In the genomic region with DNA sequence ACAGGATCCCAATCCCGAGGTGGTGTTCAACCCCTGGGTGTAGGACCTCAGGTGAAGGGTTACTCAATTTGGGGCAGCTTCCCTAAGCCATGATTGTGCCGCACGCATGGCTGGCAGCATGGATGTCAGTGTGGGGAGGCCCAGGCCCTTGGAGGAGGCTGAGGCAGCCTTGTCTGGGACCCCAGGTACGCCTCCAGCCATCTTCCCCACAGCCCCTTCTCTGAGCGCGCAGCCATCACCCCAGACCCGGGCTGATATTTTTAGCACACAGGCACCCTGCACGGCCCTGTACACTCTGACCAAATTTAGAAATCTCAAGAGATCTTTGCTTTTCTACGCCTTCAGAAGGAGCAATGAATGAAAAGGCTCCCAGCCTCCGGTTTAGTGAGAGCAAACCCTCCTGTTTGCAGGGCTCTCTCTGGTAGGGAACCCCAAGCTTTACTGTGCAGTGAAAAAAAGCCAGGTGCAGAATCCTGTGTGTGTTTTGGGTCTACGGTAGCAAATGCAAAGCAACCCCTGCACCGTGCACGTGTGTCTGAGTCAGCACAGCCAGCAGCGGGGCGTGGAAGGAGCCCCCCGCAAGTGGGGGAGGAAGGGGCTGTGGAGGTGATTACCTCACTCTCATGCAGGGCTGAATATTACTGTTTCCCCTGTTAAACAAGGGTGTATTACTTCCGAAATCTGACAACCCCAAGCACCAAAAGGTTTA, we compare ENCODE assay signal across 8 cellular contexts.
A peak's percentile ranks its signal among the peaks of the same experiment; 100 is the strongest.
DNase-seq lines count a peak whose midpoint lies in the region; ATAC-seq lines count a peak whose summit lies in the region.

No MANE protein-coding gene starts in this region.

- ATAC-seq in GM19324 (IDR thresholded peaks at IDR 0.05; ENCODE audit: low FRiP score, unreplicated experiment): peak; percentile 66
- ATAC-seq in HG03159 (IDR thresholded peaks at IDR 0.05; ENCODE audit: unreplicated experiment): peak; percentile 73
- ATAC-seq in stimulated activated naive CD8-positive, alpha-beta T cell treated with anti-CD3 and anti-CD28 coated beads, Interleukin-15, amount 100 ng/mL, for 72 hours: peak; percentile 63

- peaks cover 42% of the 10 kb centered on the region for H3K4me1 Mint-ChIP-seq in stimulated activated naive CD8-positive, alpha-beta T cell treated with anti-CD3 and anti-CD28 coated beads, Interleukin-15, amount 100 ng/mL, for 72 hours

- H3K27ac Mint-ChIP-seq in stimulated activated naive CD8-positive, alpha-beta T cell treated with anti-CD3 and anti-CD28 coated beads, Interleukin-15, amount 100 ng/mL, for 72 hours: peak overlapping the region; percentile 86 to 94

- no peaks in the 10 kb centered on the region for H3K9me3 Mint-ChIP-seq in stimulated activated naive CD8-positive, alpha-beta T cell treated with anti-CD3 and anti-CD28 coated beads, Interleukin-15, amount 100 ng/mL, for 72 hours

- H3K4me3 Mint-ChIP-seq in stimulated activated naive CD8-positive, alpha-beta T cell treated with anti-CD3 and anti-CD28 coated beads, Interleukin-15, amount 100 ng/mL, for 72 hours: peak overlapping the region; percentile 5 to 71

- DNase-seq in AG20443 (ENCODE audit: low spot score) (peak; percentile 5), activated T-cell treated with anti-CD3 and anti-CD28 coated beads for 1 hour (ENCODE audit: low read depth) (peak; percentile 10), middle frontal gyrus (ENCODE audit: extremely low spot score, low spot score) (no peak), SHP77 treated with DMSO at 0.1 percent for 48 hours (lab: John Stamatoyannopoulos, UW) (no peak), DMS153 (lab: John Stamatoyannopoulos, UW) (no peak)
- DNase-seq in stimulated activated naive CD8-positive, alpha-beta T cell treated with anti-CD3 and anti-CD28 coated beads, Interleukin-15, amount 100 ng/mL, for 72 hours: peak in 1 of 2 donors; percentile 16

- H3K27me3 Mint-ChIP-seq in stimulated activated naive CD8-positive, alpha-beta T cell treated with anti-CD3 and anti-CD28 coated beads, Interleukin-15, amount 100 ng/mL, for 72 hours: no peaks in the 10 kb centered on the region

Comparison
In these comparisons a context has a peak if more than half of its experiments do, and no peak if none do; other contexts are left out.
1. DNase-seq: peak in AG20443 (single experiment) and activated T-cell treated with anti-CD3 and anti-CD28 coated beads for 1 hour (single experiment); none in middle frontal gyrus (single experiment), SHP77 treated with DMSO at 0.1 percent for 48 hours (single experiment) and DMS153 (single experiment).
2. Peak in every context shown above with its lines, with median percentiles within 50 percentile points of each other: ATAC-seq.